In genomic region chr11:63667993-63668392, GRCh38 we compare ENCODE assay signal across 8 cellular contexts. TPM values are rescaled to one million over a fixed set of nuclear protein-coding genes. Genes with fewer than 3 reads are reported as not detected.
DNase-seq lines count a peak whose midpoint lies in the region; ATAC-seq, FAIRE-seq and TF ChIP-seq lines count a peak whose summit lies in the region.
"Had no signal": no experiment of that assay in that cellular context is flagged by ENCODE, and none has a peak within 500 bp of the region (broad histone marks: within the 10 kb centered on the region; RNA-seq: fewer than 3 reads in every experiment).

No MANE protein-coding gene starts in this region.

- FAIRE-seq in small intestine (lab: Jason Lieb, UNC) = no peak

- H3K27ac ChIP-seq in skin epidermis (peak overlapping the region in 18 of 21 experiments; percentile 5 to 100 (median 48)), small intestine (ENCODE audit: low read depth in 1 of 2, low read length in 1 of 2) (no peak overlapping the region)

- peak; percentile 61 for ATAC-seq in esophagus mucosa
- ATAC-seq in HG03159 (IDR thresholded peaks at IDR 0.05; ENCODE audit: unreplicated experiment) = no peak

- DNase-seq in GM03348 (ENCODE audit: low spot score) (peak; percentile 75), RKO (ENCODE audit: low spot score) (peak; percentile 93), BE2C (no peak), small intestine (no peak)
- DNase-seq: nucleus accumbens had no signal

- H3K27me3 ChIP-seq in BE2C = no peaks in the 10 kb centered on the region
- no peaks in the 10 kb centered on the region for H3K27me3 ChIP-seq in small intestine (ENCODE audit: control insufficient read depth in 2 of 2, insufficient read depth in 2 of 2, low read length in 2 of 2)

- H3K36me3 ChIP-seq in BE2C (no peaks in the 10 kb centered on the region), small intestine (ENCODE audit: control insufficient read depth in 2 of 2, insufficient read depth in 2 of 2, low read length in 2 of 2) (no peaks in the 10 kb centered on the region)

- WGBS in small intestine, 3 donors = 9 to 26% (median 14%) methylated on average over 1 of the region's 1 CpG

- TF ChIP-seq CTCF in BE2C (IDR thresholded peaks at IDR 0.05; ENCODE audit: low read depth, low read length) = no peak

- H3K9me3 ChIP-seq in BE2C (no peaks in the 10 kb centered on the region), small intestine (ENCODE audit: control insufficient read depth, low read depth) (no peaks in the 10 kb centered on the region)

- no peaks in the 10 kb centered on the region for H3K4me1 ChIP-seq in BE2C
- H3K4me1 ChIP-seq in small intestine (ENCODE audit: control insufficient read depth in 2 of 2, insufficient read depth in 1 of 2, low read depth in 1 of 2, low read length in 1 of 2) = peaks cover 0 to 5% of the 10 kb centered on the region in 2 donors

- H3K4me3 ChIP-seq in skin epidermis (no peak overlapping the region), BE2C (ENCODE audit: low read depth, low read length) (no peak overlapping the region), small intestine (ENCODE audit: low read depth in 1 of 2, low read length in 2 of 2) (no peak overlapping the region)

RNA-seq across cellular contexts. Expression of gene ATL3, which starts 3.2 kb away (rescaled TPM):
- 51.9 TPM for total RNA-seq in esophagus mucosa
- 1.7 TPM for polyA plus RNA-seq in BE2C (2012; ENCODE audit: insufficient read depth, insufficient read length, low read depth)
- polyA plus RNA-seq in small intestine = 10 to 100 TPM in 1 of 3 donors, 1 to 10 TPM in 2; 4.6 to 11.6 (median 7.2) TPM

RNA-seq across cellular contexts. Expression of gene RTN3, which starts 13.3 kb away (rescaled TPM):
- 49.3 TPM for total RNA-seq in esophagus mucosa
- polyA plus RNA-seq in BE2C (2012; ENCODE audit: insufficient read depth, insufficient read length, low read depth) = 120 TPM
- 10 to 100 TPM; 27.3 to 93.0 (median 46.1) TPM for polyA plus RNA-seq in small intestine

RNA-seq across cellular contexts. Expression of gene PLAAT3, which starts 53.8 kb away (rescaled TPM):
- 3.2 TPM for total RNA-seq in esophagus mucosa
- polyA plus RNA-seq in BE2C (2012; ENCODE audit: insufficient read depth, insufficient read length, low read depth) = 10.0 TPM
- 10 to 100 TPM; 17.9 to 55.7 (median 43.0) TPM for polyA plus RNA-seq in small intestine

Comparison
In these comparisons a context has a peak if more than half of its experiments do, and no peak if none do; other contexts are left out.
1. DNase-seq: peak in GM03348 (single experiment) and RKO (single experiment); none in BE2C (single experiment) and small intestine (single experiment).
2. H3K27ac ChIP-seq: peak in skin epidermis (18 of 21); none in small intestine (0 of 2).